ENCODE assay signal across 1 cellular context in the genomic region with DNA sequence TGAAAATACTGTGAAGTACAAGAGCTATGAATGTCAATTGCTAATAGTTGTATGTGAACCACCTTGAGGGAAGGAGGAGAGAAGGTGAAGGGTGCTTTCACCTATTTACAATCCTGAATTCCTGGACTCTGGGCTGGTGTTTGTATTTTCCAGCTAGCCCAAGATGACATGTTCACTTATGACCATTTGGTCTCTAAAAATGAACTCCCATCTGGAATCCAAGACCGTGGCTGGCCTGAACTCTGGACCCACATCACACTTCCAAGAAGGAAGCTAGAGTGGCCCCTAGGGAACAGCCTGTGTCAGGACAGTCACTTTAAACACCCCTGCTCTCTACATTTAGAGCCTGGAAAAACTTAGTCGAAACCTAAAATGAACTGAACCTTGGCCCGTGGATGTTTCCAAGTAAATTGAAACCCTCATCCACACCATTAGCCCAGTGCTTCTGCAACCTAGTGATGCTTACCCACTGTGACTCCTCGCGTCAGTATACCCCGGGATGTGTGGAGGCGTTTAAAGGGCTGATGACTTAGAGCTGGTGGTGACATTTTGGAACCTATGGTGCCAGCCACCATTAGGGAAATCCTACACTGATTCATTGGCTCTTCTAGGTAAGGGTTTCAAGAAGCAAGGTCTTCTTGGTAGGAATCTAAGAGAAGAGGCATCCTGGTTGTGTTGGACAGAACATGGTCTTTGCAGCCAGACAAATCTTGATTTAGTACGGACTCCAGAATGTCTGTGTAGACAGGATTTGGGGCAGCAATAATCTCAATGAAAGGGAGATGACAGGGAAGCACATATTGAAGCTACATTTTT.
TF ChIP-seq lines count a peak whose summit lies in the region.

No MANE protein-coding gene starts in this region.

TF ChIP-seq in HepG2, 621 proteins besides CTCF, POLR2A, EP300 and RAD21 (continued from another document and continues in another):
- TF ChIP-seq, protein P1, sequence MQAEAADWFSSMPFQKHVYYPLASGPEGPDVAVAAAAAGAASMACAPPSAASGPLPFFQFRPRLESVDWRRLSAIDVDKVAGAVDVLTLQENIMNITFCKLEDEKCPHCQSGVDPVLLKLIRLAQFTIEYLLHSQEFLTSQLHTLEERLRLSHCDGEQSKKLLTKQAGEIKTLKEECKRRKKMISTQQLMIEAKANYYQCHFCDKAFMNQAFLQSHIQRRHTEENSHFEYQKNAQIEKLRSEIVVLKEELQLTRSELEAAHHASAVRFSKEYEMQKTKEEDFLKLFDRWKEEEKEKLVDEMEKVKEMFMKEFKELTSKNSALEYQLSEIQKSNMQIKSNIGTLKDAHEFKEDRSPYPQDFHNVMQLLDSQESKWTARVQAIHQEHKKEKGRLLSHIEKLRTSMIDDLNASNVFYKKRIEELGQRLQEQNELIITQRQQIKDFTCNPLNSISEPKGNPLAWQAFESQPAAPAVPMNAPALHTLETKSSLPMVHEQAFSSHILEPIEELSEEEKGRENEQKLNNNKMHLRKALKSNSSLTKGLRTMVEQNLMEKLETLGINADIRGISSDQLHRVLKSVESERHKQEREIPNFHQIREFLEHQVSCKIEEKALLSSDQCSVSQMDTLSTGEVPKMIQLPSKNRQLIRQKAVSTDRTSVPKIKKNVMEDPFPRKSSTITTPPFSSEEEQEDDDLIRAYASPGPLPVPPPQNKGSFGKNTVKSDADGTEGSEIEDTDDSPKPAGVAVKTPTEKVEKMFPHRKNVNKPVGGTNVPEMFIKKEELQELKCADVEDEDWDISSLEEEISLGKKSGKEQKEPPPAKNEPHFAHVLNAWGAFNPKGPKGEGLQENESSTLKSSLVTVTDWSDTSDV (CRISPR knock-in tag; IDR thresholded peaks at IDR 0.05): no peak
- TF ChIP-seq KDM5B (CRISPR knock-in tag; IDR thresholded peaks at IDR 0.05; ENCODE audit: borderline replicate concordance) (no peak), ZNF20 (CRISPR knock-in tag; IDR thresholded peaks at IDR 0.05) (no peak), LCORL (IDR thresholded peaks at IDR 0.05) (no peak), LCORL (CRISPR knock-in tag; IDR thresholded peaks at IDR 0.05) (no peak), HNF4G (IDR thresholded peaks at IDR 0.05; ENCODE audit: borderline replicate concordance, low read depth, low read length) (peak; percentile 70; the same call in 1 of the 2 replicates), HNF4G (CRISPR knock-in tag; IDR thresholded peaks at IDR 0.05; ENCODE audit: borderline replicate concordance, low read depth) (0 out of 2 replicates have a peak, but pooled peaks have one; percentile 61), KLF15 (CRISPR knock-in tag; IDR thresholded peaks at IDR 0.05; ENCODE audit: borderline replicate concordance) (no peak), ZNF143 (CRISPR knock-in tag; IDR thresholded peaks at IDR 0.05) (no peak), ZBTB38 (CRISPR knock-in tag; IDR thresholded peaks at IDR 0.05) (no peak), HMG20A (CRISPR knock-in tag; IDR thresholded peaks at IDR 0.05; ENCODE audit: borderline replicate concordance) (no peak; the same call in 1 of the 2 replicates), ZNF362 (CRISPR knock-in tag; IDR thresholded peaks at IDR 0.05; ENCODE audit: borderline replicate concordance) (no peak), GATA4 (IDR thresholded peaks at IDR 0.05; ENCODE audit: borderline replicate concordance, low read depth) (no peak), ZFYVE20 (CRISPR knock-in tag; IDR thresholded peaks at IDR 0.05; ENCODE audit: borderline replicate concordance, low read depth) (no peak), PBX3 (CRISPR knock-in tag; IDR thresholded peaks at IDR 0.05; ENCODE audit: borderline replicate concordance) (no peak), KDM5A (IDR thresholded peaks at IDR 0.05; ENCODE audit: borderline replicate concordance, low read length) (no peak), HNRNPK (IDR thresholded peaks at IDR 0.05; ENCODE audit: low read depth, low read length, poor library complexity, severe bottlenecking) (no peak), ZNF773 (CRISPR knock-in tag; IDR thresholded peaks at IDR 0.05; ENCODE audit: borderline replicate concordance) (no peak), POGZ (CRISPR knock-in tag; IDR thresholded peaks at IDR 0.05) (peak; percentile 22; the same call in 1 of the 2 replicates), ZNF775 (CRISPR knock-in tag; IDR thresholded peaks at IDR 0.05; ENCODE audit: borderline replicate concordance) (no peak), SPEN (CRISPR knock-in tag; IDR thresholded peaks at IDR 0.05; ENCODE audit: low read depth) (no peak), KDM2A (CRISPR knock-in tag; IDR thresholded peaks at IDR 0.05; ENCODE audit: borderline replicate concordance, low read depth) (no peak), WIZ (CRISPR knock-in tag; IDR thresholded peaks at IDR 0.05) (no peak), ISX (CRISPR knock-in tag; conservative IDR thresholded peaks at IDR 0.05) (no peak), PAWR (CRISPR knock-in tag; IDR thresholded peaks at IDR 0.05; ENCODE audit: borderline replicate concordance) (no peak), MED13 (CRISPR knock-in tag; IDR thresholded peaks at IDR 0.05) (no peak), GPN1 (CRISPR knock-in tag; IDR thresholded peaks at IDR 0.05; ENCODE audit: borderline replicate concordance) (no peak), RNF2 (conservative IDR thresholded peaks at IDR 0.05; ENCODE audit: low read depth) (no peak), ETV6 (CRISPR knock-in tag; conservative IDR thresholded peaks at IDR 0.05) (no peak), ZNF883 (CRISPR knock-in tag; IDR thresholded peaks at IDR 0.05; ENCODE audit: not compliant biosample characterization) (no peak), HHEX (CRISPR knock-in tag; IDR thresholded peaks at IDR 0.05) (no peak), ZNF569 (CRISPR knock-in tag; IDR thresholded peaks at IDR 0.05; ENCODE audit: borderline replicate concordance) (no peak), ZKSCAN5 (CRISPR knock-in tag; IDR thresholded peaks at IDR 0.05) (no peak), JARID2 (CRISPR knock-in tag; IDR thresholded peaks at IDR 0.05; ENCODE audit: insufficient replicate concordance) (no peak), ZNF253 (CRISPR knock-in tag; IDR thresholded peaks at IDR 0.05; ENCODE audit: borderline replicate concordance) (no peak), SALL2 (CRISPR knock-in tag; IDR thresholded peaks at IDR 0.05) (0 out of 2 replicates have a peak, but pooled peaks have one; percentile 20), ZNF543 (CRISPR knock-in tag; IDR thresholded peaks at IDR 0.05) (no peak), KMT2B (CRISPR knock-in tag; IDR thresholded peaks at IDR 0.05) (0 out of 2 replicates have a peak, but pooled peaks have one; percentile 17), TEAD2 (CRISPR knock-in tag; IDR thresholded peaks at IDR 0.05) (no peak), ZNF672 (CRISPR knock-in tag; IDR thresholded peaks at IDR 0.05) (no peak), CCAR2 (optimal IDR thresholded peaks at IDR 0.05; ENCODE audit: low read depth, low read length) (no peak), ARNT2 (CRISPR knock-in tag; IDR thresholded peaks at IDR 0.05; ENCODE audit: low read depth) (no peak), ZBTB42 (CRISPR knock-in tag; IDR thresholded peaks at IDR 0.05) (0 out of 2 replicates have a peak, but pooled peaks have one; percentile 8), ZBTB34 (CRISPR knock-in tag; IDR thresholded peaks at IDR 0.05) (no peak), SP140L (CRISPR knock-in tag; IDR thresholded peaks at IDR 0.05; ENCODE audit: borderline replicate concordance) (no peak), YEATS2 (CRISPR knock-in tag; IDR thresholded peaks at IDR 0.05; ENCODE audit: borderline replicate concordance) (no peak; the same call in 1 of the 2 replicates)
- TF ChIP-seq, protein P2, sequence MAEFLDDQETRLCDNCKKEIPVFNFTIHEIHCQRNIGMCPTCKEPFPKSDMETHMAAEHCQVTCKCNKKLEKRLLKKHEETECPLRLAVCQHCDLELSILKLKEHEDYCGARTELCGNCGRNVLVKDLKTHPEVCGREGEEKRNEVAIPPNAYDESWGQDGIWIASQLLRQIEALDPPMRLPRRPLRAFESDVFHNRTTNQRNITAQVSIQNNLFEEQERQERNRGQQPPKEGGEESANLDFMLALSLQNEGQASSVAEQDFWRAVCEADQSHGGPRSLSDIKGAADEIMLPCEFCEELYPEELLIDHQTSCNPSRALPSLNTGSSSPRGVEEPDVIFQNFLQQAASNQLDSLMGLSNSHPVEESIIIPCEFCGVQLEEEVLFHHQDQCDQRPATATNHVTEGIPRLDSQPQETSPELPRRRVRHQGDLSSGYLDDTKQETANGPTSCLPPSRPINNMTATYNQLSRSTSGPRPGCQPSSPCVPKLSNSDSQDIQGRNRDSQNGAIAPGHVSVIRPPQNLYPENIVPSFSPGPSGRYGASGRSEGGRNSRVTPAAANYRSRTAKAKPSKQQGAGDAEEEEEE (CRISPR knock-in tag; IDR thresholded peaks at IDR 0.05; ENCODE audit: borderline replicate concordance): no peak
- TF ChIP-seq, protein P3, sequence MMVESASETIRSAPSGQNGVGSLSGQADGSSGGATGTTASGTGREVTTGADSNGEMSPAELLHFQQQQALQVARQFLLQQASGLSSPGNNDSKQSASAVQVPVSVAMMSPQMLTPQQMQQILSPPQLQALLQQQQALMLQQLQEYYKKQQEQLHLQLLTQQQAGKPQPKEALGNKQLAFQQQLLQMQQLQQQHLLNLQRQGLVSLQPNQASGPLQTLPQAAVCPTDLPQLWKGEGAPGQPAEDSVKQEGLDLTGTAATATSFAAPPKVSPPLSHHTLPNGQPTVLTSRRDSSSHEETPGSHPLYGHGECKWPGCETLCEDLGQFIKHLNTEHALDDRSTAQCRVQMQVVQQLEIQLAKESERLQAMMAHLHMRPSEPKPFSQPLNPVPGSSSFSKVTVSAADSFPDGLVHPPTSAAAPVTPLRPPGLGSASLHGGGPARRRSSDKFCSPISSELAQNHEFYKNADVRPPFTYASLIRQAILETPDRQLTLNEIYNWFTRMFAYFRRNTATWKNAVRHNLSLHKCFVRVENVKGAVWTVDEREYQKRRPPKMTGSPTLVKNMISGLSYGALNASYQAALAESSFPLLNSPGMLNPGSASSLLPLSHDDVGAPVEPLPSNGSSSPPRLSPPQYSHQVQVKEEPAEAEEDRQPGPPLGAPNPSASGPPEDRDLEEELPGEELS (CRISPR knock-in tag; IDR thresholded peaks at IDR 0.05): no peak
- TF ChIP-seq, protein P4, sequence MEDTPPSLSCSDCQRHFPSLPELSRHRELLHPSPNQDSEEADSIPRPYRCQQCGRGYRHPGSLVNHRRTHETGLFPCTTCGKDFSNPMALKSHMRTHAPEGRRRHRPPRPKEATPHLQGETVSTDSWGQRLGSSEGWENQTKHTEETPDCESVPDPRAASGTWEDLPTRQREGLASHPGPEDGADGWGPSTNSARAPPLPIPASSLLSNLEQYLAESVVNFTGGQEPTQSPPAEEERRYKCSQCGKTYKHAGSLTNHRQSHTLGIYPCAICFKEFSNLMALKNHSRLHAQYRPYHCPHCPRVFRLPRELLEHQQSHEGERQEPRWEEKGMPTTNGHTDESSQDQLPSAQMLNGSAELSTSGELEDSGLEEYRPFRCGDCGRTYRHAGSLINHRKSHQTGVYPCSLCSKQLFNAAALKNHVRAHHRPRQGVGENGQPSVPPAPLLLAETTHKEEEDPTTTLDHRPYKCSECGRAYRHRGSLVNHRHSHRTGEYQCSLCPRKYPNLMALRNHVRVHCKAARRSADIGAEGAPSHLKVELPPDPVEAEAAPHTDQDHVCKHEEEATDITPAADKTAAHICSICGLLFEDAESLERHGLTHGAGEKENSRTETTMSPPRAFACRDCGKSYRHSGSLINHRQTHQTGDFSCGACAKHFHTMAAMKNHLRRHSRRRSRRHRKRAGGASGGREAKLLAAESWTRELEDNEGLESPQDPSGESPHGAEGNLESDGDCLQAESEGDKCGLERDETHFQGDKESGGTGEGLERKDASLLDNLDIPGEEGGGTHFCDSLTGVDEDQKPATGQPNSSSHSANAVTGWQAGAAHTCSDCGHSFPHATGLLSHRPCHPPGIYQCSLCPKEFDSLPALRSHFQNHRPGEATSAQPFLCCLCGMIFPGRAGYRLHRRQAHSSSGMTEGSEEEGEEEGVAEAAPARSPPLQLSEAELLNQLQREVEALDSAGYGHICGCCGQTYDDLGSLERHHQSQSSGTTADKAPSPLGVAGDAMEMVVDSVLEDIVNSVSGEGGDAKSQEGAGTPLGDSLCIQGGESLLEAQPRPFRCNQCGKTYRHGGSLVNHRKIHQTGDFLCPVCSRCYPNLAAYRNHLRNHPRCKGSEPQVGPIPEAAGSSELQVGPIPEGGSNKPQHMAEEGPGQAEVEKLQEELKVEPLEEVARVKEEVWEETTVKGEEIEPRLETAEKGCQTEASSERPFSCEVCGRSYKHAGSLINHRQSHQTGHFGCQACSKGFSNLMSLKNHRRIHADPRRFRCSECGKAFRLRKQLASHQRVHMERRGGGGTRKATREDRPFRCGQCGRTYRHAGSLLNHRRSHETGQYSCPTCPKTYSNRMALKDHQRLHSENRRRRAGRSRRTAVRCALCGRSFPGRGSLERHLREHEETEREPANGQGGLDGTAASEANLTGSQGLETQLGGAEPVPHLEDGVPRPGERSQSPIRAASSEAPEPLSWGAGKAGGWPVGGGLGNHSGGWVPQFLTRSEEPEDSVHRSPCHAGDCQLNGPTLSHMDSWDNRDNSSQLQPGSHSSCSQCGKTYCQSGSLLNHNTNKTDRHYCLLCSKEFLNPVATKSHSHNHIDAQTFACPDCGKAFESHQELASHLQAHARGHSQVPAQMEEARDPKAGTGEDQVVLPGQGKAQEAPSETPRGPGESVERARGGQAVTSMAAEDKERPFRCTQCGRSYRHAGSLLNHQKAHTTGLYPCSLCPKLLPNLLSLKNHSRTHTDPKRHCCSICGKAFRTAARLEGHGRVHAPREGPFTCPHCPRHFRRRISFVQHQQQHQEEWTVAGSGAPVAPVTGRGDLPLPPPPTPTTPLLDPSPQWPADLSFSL (CRISPR knock-in tag; IDR thresholded peaks at IDR 0.05): no peak
